8 cellular contexts compared by ENCODE assay signal in the genomic region with DNA sequence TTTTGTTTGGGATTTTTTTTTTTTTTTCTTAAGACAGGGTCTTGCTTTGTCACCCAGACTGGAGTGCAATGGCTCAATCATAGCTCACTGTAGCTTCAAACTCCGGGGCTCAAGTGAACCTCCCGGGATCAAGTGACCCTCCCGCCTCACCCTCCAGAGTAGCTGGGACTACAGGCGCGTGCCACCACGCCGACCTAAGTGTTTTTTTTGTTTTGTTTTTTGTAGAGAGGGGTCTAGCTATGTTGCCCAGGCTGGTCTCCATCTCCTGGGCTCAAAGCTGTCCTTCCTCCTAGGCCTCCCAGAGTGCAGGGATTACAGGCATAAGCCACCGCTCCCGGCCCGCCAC. TPM values are rescaled to one million over a fixed set of nuclear protein-coding genes. Genes with fewer than 3 reads are reported as not detected.
DNase-seq lines count a peak whose midpoint lies in the region; ATAC-seq, FAIRE-seq and TF ChIP-seq lines count a peak whose summit lies in the region.

No MANE protein-coding gene starts in this region.

- in situ Hi-C loops in G401 (cut with HindIII; ENCODE audit: low sequenced_read_pairs), result no loop called here

- peaks cover 21% of the 10 kb centered on the region for H3K36me3 Mint-ChIP-seq in Calu3 (ENCODE audit: insufficient read depth, unreplicated experiment)

- no peaks in the 10 kb centered on the region for H3K27me3 ChIP-seq in PC-3 (ENCODE audit: low read length)

- H3K27ac Mint-ChIP-seq in Calu3 (ENCODE audit: unreplicated experiment), result peak overlapping the region; percentile 97

- H3K9ac ChIP-seq in PC-3 (ENCODE audit: low read length), result peak overlapping the region; percentile 93

- no peaks in the 10 kb centered on the region for H3K9me2 ChIP-seq in PC-3 (replicated peaks; ENCODE audit: low read length)

- POLR2A ChIA-PET in PC-3 (lab: Charles Lee; ENCODE audit: unreplicated experiment), result interaction anchor here (0.6 to 0.7 kb wide), 4 partner anchors 11 to 55 kb away, joined by 3 to 10 read pairs (median 4); no protein-coding TSS in a partner anchor

- no peak for DNase-seq in Calu3
- DNase-seq in PC-3, result no peak
- DNase-seq in epithelial cell of prostate (ENCODE audit: low read depth, low spot score), result no peak
- no peak for DNase-seq in omental fat pad (ENCODE audit: low spot score)
- no peak for DNase-seq in G401 (ENCODE audit: low spot score)
- DNase-seq in GM12892 (ENCODE audit: insufficient read length), result no peak
- no peak for DNase-seq in stimulated activated naive CD4-positive, alpha-beta T cell treated with Interleukin-2 at 50 U/mL for 16 hours (lab: John Stamatoyannopoulos, UW)

- peaks cover 45% of the 10 kb centered on the region for H3K79me2 ChIP-seq in PC-3 (ENCODE audit: low read length)

- H3K9me3 Mint-ChIP-seq in Calu3 (ENCODE audit: low read depth, unreplicated experiment), result no peaks in the 10 kb centered on the region

- H3K27me3 Mint-ChIP-seq in Calu3 (ENCODE audit: unreplicated experiment), result no peaks in the 10 kb centered on the region

- H3K27ac ChIP-seq in PC-3 (ENCODE audit: low read length) (peak overlapping the region; percentile 71), epithelial cell of prostate (peak overlapping the region; percentile 76)

- no peak for ATAC-seq in PC-3
- ATAC-seq in omental fat pad (ENCODE audit: low FRiP score), result peak; percentile 24
- ATAC-seq in HG02763 (IDR thresholded peaks at IDR 0.05; ENCODE audit: unreplicated experiment), result no peak

- FAIRE-seq in GM12892 (lab: Jason Lieb, UNC), result no peak

- H4K20me1 ChIP-seq in PC-3 (ENCODE audit: low read length), result no peaks in the 10 kb centered on the region

- peak overlapping the region; percentile 96 for H3K4me2 ChIP-seq in PC-3 (ENCODE audit: low read length)

- no peak for TF ChIP-seq CTCF in Calu3 (IDR thresholded peaks at IDR 0.05; ENCODE audit: unreplicated experiment)
- no peak for TF ChIP-seq CTCF in PC-3 (conservative IDR thresholded peaks at IDR 0.05; ENCODE audit: low read depth, low read length)
- TF ChIP-seq CTCF in omental fat pad (IDR thresholded peaks at IDR 0.05), result no peak

- H2AFZ ChIP-seq in PC-3 (ENCODE audit: low read length), result peak overlapping the region; percentile 85

- intact Hi-C loops in Calu3 (cut with micrococcal nuclease; ENCODE audit: unreplicated experiment) (no loop called here), PC-3 (cut with micrococcal nuclease) (loop anchor here (1.0 kb wide), 1 partner anchor 26 kb away; no protein-coding TSS in a partner anchor)

- peaks cover 20% of the 10 kb centered on the region for H3K4me1 ChIP-seq in PC-3 (ENCODE audit: insufficient read depth, low read length)

- CTCF ChIA-PET in Calu3 (lab: Charles Lee), result interaction anchor here (0.7 to 1.1 kb wide), 3 partner anchors 11 to 545 kb away, joined by 3 to 4 read pairs (median 3); no protein-coding TSS in a partner anchor
- CTCF ChIA-PET in PC-3 (lab: Charles Lee), result interaction anchor here (0.7 to 2.0 kb wide), 2 partner anchors 11 to 109 kb away, joined by 3 to 16 read pairs; no protein-coding TSS in a partner anchor

- H3F3A ChIP-seq in PC-3 (ENCODE audit: low read length, unreplicated experiment), result no peaks in the 10 kb centered on the region

- H3K4me3 ChIP-seq in PC-3 (ENCODE audit: low read length), result peak overlapping the region; percentile 95

- peak overlapping the region; percentile 82 for H3K4me3 Mint-ChIP-seq in Calu3 (ENCODE audit: low read depth, unreplicated experiment)

- TF ChIP-seq POLR2A in GM12892 (IDR thresholded peaks at IDR 0.05; ENCODE audit: low read depth, low read length), result no peak

- peaks cover 5% of the 10 kb centered on the region; the same call in 1 of the 2 replicates for H3K36me3 ChIP-seq in PC-3 (ENCODE audit: low read depth, low read length)

- peaks cover 11% of the 10 kb centered on the region for H3K4me1 Mint-ChIP-seq in Calu3 (ENCODE audit: low read depth, unreplicated experiment)

- H3K9me3 ChIP-seq in PC-3 (ENCODE audit: low read length), result no peaks in the 10 kb centered on the region

- BruUV-seq in Calu3 (replicated peaks; lab: Mats Ljungman, UMichigan) (no TSS peak), PC-3 (replicated peaks; lab: Mats Ljungman, UMichigan) (no TSS peak)

RNA-seq across cellular contexts. Expression of a gene that starts 0.8 kb away (rescaled TPM):
- total RNA-seq in Calu3 (2022) (18.4 and 19.0 TPM in 2 replicates), PC-3 (2014; rRNA removed) (31.7 and 44.1 TPM in 2 replicates), omental fat pad (10 to 100 TPM; 14.3 to 19.3 (median 17.6) TPM)
- total RNA-seq in G401 (2014; rRNA removed; shearing (Covaris generic)), result 6.0 and 18.9 TPM in 2 replicates
- 7.0 TPM for polyA plus RNA-seq in GM12892 (2012; ENCODE audit: missing spikeins)

RNA-seq across cellular contexts. Expression of a gene that starts 40.8 kb away (rescaled TPM):
- total RNA-seq in Calu3 (2022) (0.17 and 0.40 TPM in 2 replicates), PC-3 (2014; rRNA removed) (10.0 and 11.4 TPM in 2 replicates), omental fat pad (not detected)
- total RNA-seq in G401 (2014; rRNA removed; shearing (Covaris generic)), result not detected in 2 replicates
- not detected for polyA plus RNA-seq in GM12892 (2012; ENCODE audit: missing spikeins)
